In the genomic region with DNA sequence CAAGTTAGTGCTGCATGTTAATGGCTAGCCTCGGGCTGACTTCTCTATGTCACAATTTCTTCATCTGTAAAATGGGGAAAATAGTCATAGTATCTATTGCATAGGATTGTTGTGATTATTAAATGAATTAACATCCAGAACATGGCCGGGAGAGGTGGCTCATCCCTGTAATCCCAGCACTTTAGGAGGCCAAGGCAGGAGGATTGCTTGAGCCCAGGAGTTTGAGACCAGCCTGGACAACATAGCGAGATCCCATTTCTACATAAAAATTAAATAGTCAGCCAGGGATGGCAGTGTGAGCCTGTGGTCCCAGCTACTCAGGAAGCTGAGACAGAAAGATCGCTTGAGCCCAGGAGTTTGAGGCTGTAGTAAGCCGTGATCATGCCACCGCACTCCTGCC, we compare ENCODE assay signal across 17 cellular contexts. TPM values are rescaled to one million over a fixed set of nuclear protein-coding genes. Genes with fewer than 3 reads are reported as not detected.
DNase-seq lines count a peak whose midpoint lies in the region; ATAC-seq and TF ChIP-seq lines count a peak whose summit lies in the region.
"Had no signal": no experiment of that assay in that cellular context is flagged by ENCODE, and none has a peak within 500 bp of the region (broad histone marks: within the 10 kb centered on the region; RNA-seq: fewer than 3 reads in every experiment).

No MANE protein-coding gene starts in this region.

- CTCF ChIA-PET in activated naive CD4-positive, alpha-beta T cell treated with anti-CD3 and anti-CD28 coated beads for 36 hours (lab: Charles Lee) = no interaction called here
- CTCF ChIA-PET in HEK293 (lab: Yijun Ruan, JAX) = interaction anchor here (1.1 to 2.8 kb wide), 2 partner anchors 24 to 103 kb away, joined by 4 to 13 read pairs; a partner anchor contains a TSS

- no peak overlapping the region for H3K27ac ChIP-seq in HEK293 (ENCODE audit: extremely low read depth, low read depth, low read length)
- H3K27ac ChIP-seq: 22Rv1; A549; BLaER1 treated with 17β-estradiol and CSF1 and Interleukin-3, amounts not matched to agents 10 nM and 100 nM; C4-2B had no signal

- H3K36me3 Mint-ChIP-seq in activated naive CD4-positive, alpha-beta T cell treated with anti-CD3 and anti-CD28 coated beads, Interleukin-2, amount 50 U/mL, for 72 hours = no peaks in the 10 kb centered on the region
- peaks cover 2% of the 10 kb centered on the region for H3K36me3 Mint-ChIP-seq in activated naive CD4-positive, alpha-beta T cell treated with anti-CD3 and anti-CD28 coated beads for 36 hours (ENCODE audit: low read depth)
- H3K36me3 Mint-ChIP-seq in chondrocyte (ENCODE audit: low read depth) = no peaks in the 10 kb centered on the region

- H3K4me1 Mint-ChIP-seq in activated naive CD4-positive, alpha-beta T cell treated with anti-CD3 and anti-CD28 coated beads for 36 hours (ENCODE audit: low read depth) = no peaks in the 10 kb centered on the region
- H3K4me1 Mint-ChIP-seq in chondrocyte (ENCODE audit: low read depth) = no peaks in the 10 kb centered on the region
- H3K4me1 Mint-ChIP-seq: B cell had no signal

- ATAC-seq in activated naive CD4-positive, alpha-beta T cell treated with anti-CD3 and anti-CD28 coated beads, Interleukin-2, amount 50 U/mL, for 72 hours = no peak
- ATAC-seq: A549; CD8-positive, alpha-beta T cell had no signal

- H3K4me3 ChIP-seq in HEK293 (ENCODE audit: low read depth, low read length) = no peak overlapping the region
- H3K4me3 ChIP-seq: A549; BLaER1 treated with 17β-estradiol and CSF1 and Interleukin-3, amounts not matched to agents 10 nM and 100 nM had no signal

- TF ChIP-seq CTCF in HEK293 (tag by site-specific recombination; IDR thresholded peaks at IDR 0.05) (no peak), chondrocyte (IDR thresholded peaks at IDR 0.05) (no peak)

- POLR2A ChIA-PET in HEK293 (lab: Yijun Ruan, JAX) = no interaction called here

- H3K27me3 Mint-ChIP-seq in activated naive CD4-positive, alpha-beta T cell treated with anti-CD3 and anti-CD28 coated beads for 36 hours (ENCODE audit: low read depth) = no peaks in the 10 kb centered on the region
- H3K27me3 Mint-ChIP-seq in chondrocyte (ENCODE audit: low read depth) = peaks cover 5% of the 10 kb centered on the region
- H3K27me3 Mint-ChIP-seq: CD4-positive, alpha-beta T cell had no signal

- no peaks in the 10 kb centered on the region for H3K9me3 Mint-ChIP-seq in activated naive CD4-positive, alpha-beta T cell treated with anti-CD3 and anti-CD28 coated beads, Interleukin-2, amount 50 U/mL, for 72 hours
- no peaks in the 10 kb centered on the region for H3K9me3 Mint-ChIP-seq in activated naive CD4-positive, alpha-beta T cell treated with anti-CD3 and anti-CD28 coated beads for 36 hours
- H3K9me3 Mint-ChIP-seq in chondrocyte (ENCODE audit: low read depth) = no peaks in the 10 kb centered on the region
- H3K9me3 Mint-ChIP-seq: CD4-positive, alpha-beta T cell; CD8-positive, alpha-beta T cell had no signal

- H3K27ac Mint-ChIP-seq in activated naive CD4-positive, alpha-beta T cell treated with anti-CD3 and anti-CD28 coated beads, Interleukin-2, amount 50 U/mL, for 72 hours = peak overlapping the region; percentile 25 to 42
- H3K27ac Mint-ChIP-seq in activated naive CD4-positive, alpha-beta T cell treated with anti-CD3 and anti-CD28 coated beads for 36 hours = no peak overlapping the region
- no peak overlapping the region for H3K27ac Mint-ChIP-seq in chondrocyte (ENCODE audit: unreplicated experiment)
- H3K27ac Mint-ChIP-seq: B cell; CD4-positive, alpha-beta T cell; CD8-positive, alpha-beta T cell had no signal

- H3K9me3 ChIP-seq in HEK293 (ENCODE audit: control insufficient read depth, insufficient read depth, low read depth, low read length) = no peaks in the 10 kb centered on the region
- H3K9me3 ChIP-seq: A549; BLaER1 treated with 17β-estradiol and CSF1 and Interleukin-3, amounts not matched to agents 10 nM and 100 nM; Caco-2 had no signal

- H3K36me3 ChIP-seq in HEK293 (ENCODE audit: control insufficient read depth in 2 of 2, insufficient read depth in 1 of 2, low read length in 2 of 2) = no peaks in the 10 kb centered on the region

- no peak for DNase-seq in activated naive CD4-positive, alpha-beta T cell treated with anti-CD3 and anti-CD28 coated beads, Interleukin-2, amount 50 U/mL, for 72 hours (ENCODE audit: low spot score in 2 of 2)
- DNase-seq in activated naive CD4-positive, alpha-beta T cell treated with anti-CD3 and anti-CD28 coated beads for 36 hours = no peak
- DNase-seq in chondrocyte (ENCODE audit: low spot score) = peak; percentile 14
- DNase-seq in medulla oblongata (ENCODE audit: extremely low spot score) = no peak
- DNase-seq: AML-193; Caco-2; Calu3; CD4-positive, alpha-beta T cell; CD8-positive, alpha-beta T cell; DMS79 treated with DMSO at 0.1 percent for 48 hours; GF-D8 had no signal

- no peak overlapping the region for H3K4me3 Mint-ChIP-seq in activated naive CD4-positive, alpha-beta T cell treated with anti-CD3 and anti-CD28 coated beads for 36 hours
- H3K4me3 Mint-ChIP-seq in chondrocyte (ENCODE audit: unreplicated experiment) = no peak overlapping the region
- H3K4me3 Mint-ChIP-seq: B cell; CD4-positive, alpha-beta T cell; CD8-positive, alpha-beta T cell had no signal

- H3K4me1 ChIP-seq in HEK293 (ENCODE audit: control insufficient read depth, insufficient read depth, low read length) = peaks cover 6% of the 10 kb centered on the region
- H3K4me1 ChIP-seq: A549, Caco-2 had no signal

- intact Hi-C loops in activated naive CD4-positive, alpha-beta T cell treated with anti-CD3 and anti-CD28 coated beads for 36 hours (cut with micrococcal nuclease) = no loop called here

TF ChIP-seq in HEK293, 187 proteins besides CTCF, POLR2A, EP300 and RAD21:
- TF ChIP-seq ZNF629 (tag by site-specific recombination; IDR thresholded peaks at IDR 0.05) (no peak), ZNF121 (tag by site-specific recombination; IDR thresholded peaks at IDR 0.05) (peak; percentile 59; the same call in 1 of the 2 replicates), ZNF664 (tag by site-specific recombination; IDR thresholded peaks at IDR 0.05) (0 out of 2 replicates have a peak, but pooled peaks have one; percentile 20)

RNA-seq across cellular contexts. Expression of a gene that starts 21.8 kb away (rescaled TPM):
- total RNA-seq in activated naive CD4-positive, alpha-beta T cell treated with anti-CD3 and anti-CD28 coated beads, Interleukin-2, amount 50 U/mL, for 72 hours = 100 to 1,000 TPM; 515 to 771 TPM
- total RNA-seq in activated naive CD4-positive, alpha-beta T cell treated with anti-CD3 and anti-CD28 coated beads for 36 hours = 100 to 1,000 TPM; 742 to 785 TPM
- 95.0 to 119 TPM (median 104 TPM) in 3 replicates for total RNA-seq in chondrocyte

RNA-seq across cellular contexts. Expression of a gene that starts 34.0 kb away (rescaled TPM):
- 10 to 100 TPM in 1 of 2 donors, 1 to 10 TPM in 1; 8.9 to 10.3 TPM for total RNA-seq in activated naive CD4-positive, alpha-beta T cell treated with anti-CD3 and anti-CD28 coated beads, Interleukin-2, amount 50 U/mL, for 72 hours
- total RNA-seq in activated naive CD4-positive, alpha-beta T cell treated with anti-CD3 and anti-CD28 coated beads for 36 hours = 1 to 10 TPM; 6.1 to 6.6 TPM
- total RNA-seq in chondrocyte = 15.0 to 20.0 TPM (median 19.6 TPM) in 3 replicates

Comparison
In these comparisons a context has a peak if more than half of its experiments do, and no peak if none do; other contexts are left out.
1. H3K27ac Mint-ChIP-seq: peak in activated naive CD4-positive, alpha-beta T cell treated with anti-CD3 and anti-CD28 coated beads, Interleukin-2, amount 50 U/mL, for 72 hours (2 of 2); none in activated naive CD4-positive, alpha-beta T cell treated with anti-CD3 and anti-CD28 coated beads for 36 hours (single experiment) and chondrocyte (single experiment).